Comparison of ENCODE assay signal across 1 cellular context in the genomic region with DNA sequence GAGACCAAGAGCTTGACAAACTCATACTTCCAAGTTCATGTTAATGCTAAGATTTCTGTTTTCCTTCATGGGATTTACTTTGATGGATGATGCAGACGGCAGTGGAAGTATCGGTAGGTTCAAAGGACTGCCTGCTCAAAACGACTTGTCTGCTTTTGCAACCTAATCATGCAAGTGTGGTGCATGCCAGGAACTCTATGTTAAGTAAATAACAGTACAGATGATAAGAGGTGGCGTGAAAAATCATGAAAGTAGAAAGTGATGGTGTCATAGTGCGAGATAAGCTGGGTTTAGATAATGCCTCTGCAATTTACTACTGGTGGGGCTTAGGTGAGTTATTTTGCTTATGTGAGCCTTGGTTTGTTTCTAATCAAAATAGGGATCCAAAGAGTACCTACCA.
TF ChIP-seq lines count a peak whose summit lies in the region.

No MANE protein-coding gene starts in this region.

TF ChIP-seq in HepG2, 621 proteins besides CTCF, POLR2A, EP300 and RAD21 (continued from another document and continues in another):
- TF ChIP-seq POGZ (CRISPR knock-in tag; IDR thresholded peaks at IDR 0.05) (no peak), EHMT2 (IDR thresholded peaks at IDR 0.05; ENCODE audit: borderline replicate concordance, low read depth, low read length) (no peak), NFYB (CRISPR knock-in tag; IDR thresholded peaks at IDR 0.05) (no peak), ISL2 (CRISPR knock-in tag; IDR thresholded peaks at IDR 0.05) (peak; percentile 94), SMARCC2 (IDR thresholded peaks at IDR 0.05) (no peak), ZSCAN22 (CRISPR knock-in tag; IDR thresholded peaks at IDR 0.05) (no peak), RFXANK (CRISPR knock-in tag; IDR thresholded peaks at IDR 0.05) (no peak), GTF2F1 (IDR thresholded peaks at IDR 0.05; ENCODE audit: low read length) (no peak), ZNF563 (CRISPR knock-in tag; IDR thresholded peaks at IDR 0.05) (no peak), ZNF83 (CRISPR knock-in tag; IDR thresholded peaks at IDR 0.05; ENCODE audit: borderline replicate concordance) (no peak), ZNF570 (CRISPR knock-in tag; IDR thresholded peaks at IDR 0.05; ENCODE audit: borderline replicate concordance) (no peak), ZNF883 (CRISPR knock-in tag; IDR thresholded peaks at IDR 0.05; ENCODE audit: not compliant biosample characterization) (no peak), ZNF558 (CRISPR knock-in tag; IDR thresholded peaks at IDR 0.05; ENCODE audit: borderline replicate concordance) (no peak), FOXK2 (IDR thresholded peaks at IDR 0.05) (no peak), MTF1 (CRISPR knock-in tag; IDR thresholded peaks at IDR 0.05) (no peak), FOXA3 (CRISPR knock-in tag; IDR thresholded peaks at IDR 0.05) (peak; percentile 98), TSC22D2 (CRISPR knock-in tag; IDR thresholded peaks at IDR 0.05; ENCODE audit: borderline replicate concordance) (no peak), ZNF230 (CRISPR knock-in tag; IDR thresholded peaks at IDR 0.05) (no peak), NONO (IDR thresholded peaks at IDR 0.05) (no peak), NONO (CRISPR knock-in tag; conservative IDR thresholded peaks at IDR 0.05) (no peak), HOXA9 (CRISPR knock-in tag; IDR thresholded peaks at IDR 0.05; ENCODE audit: borderline replicate concordance) (no peak), ELF4 (CRISPR knock-in tag; IDR thresholded peaks at IDR 0.05; ENCODE audit: borderline replicate concordance) (no peak), ZNF20 (CRISPR knock-in tag; IDR thresholded peaks at IDR 0.05) (no peak), ZFP90 (CRISPR knock-in tag; IDR thresholded peaks at IDR 0.05; ENCODE audit: borderline replicate concordance) (no peak), HNRNPK (IDR thresholded peaks at IDR 0.05; ENCODE audit: low read depth, low read length, poor library complexity, severe bottlenecking) (no peak), ZNF709 (CRISPR knock-in tag; IDR thresholded peaks at IDR 0.05) (no peak), ZZZ3 (CRISPR knock-in tag; IDR thresholded peaks at IDR 0.05; ENCODE audit: borderline replicate concordance) (no peak), NKX3-1 (CRISPR knock-in tag; IDR thresholded peaks at IDR 0.05) (no peak), SNAPC2 (CRISPR knock-in tag; IDR thresholded peaks at IDR 0.05) (no peak), ZNF577 (CRISPR knock-in tag; IDR thresholded peaks at IDR 0.05; ENCODE audit: borderline replicate concordance, low read depth) (no peak), WIZ (CRISPR knock-in tag; IDR thresholded peaks at IDR 0.05) (no peak), KLF12 (CRISPR knock-in tag; IDR thresholded peaks at IDR 0.05; ENCODE audit: borderline replicate concordance) (no peak), ZNF547 (CRISPR knock-in tag; IDR thresholded peaks at IDR 0.05) (no peak), ZNF251 (CRISPR knock-in tag; IDR thresholded peaks at IDR 0.05) (no peak), PHF8 (CRISPR knock-in tag; IDR thresholded peaks at IDR 0.05) (no peak), HMGA1 (CRISPR knock-in tag; conservative IDR thresholded peaks at IDR 0.05) (no peak), ZNF777 (CRISPR knock-in tag; IDR thresholded peaks at IDR 0.05) (no peak)
- TF ChIP-seq, protein P1, sequence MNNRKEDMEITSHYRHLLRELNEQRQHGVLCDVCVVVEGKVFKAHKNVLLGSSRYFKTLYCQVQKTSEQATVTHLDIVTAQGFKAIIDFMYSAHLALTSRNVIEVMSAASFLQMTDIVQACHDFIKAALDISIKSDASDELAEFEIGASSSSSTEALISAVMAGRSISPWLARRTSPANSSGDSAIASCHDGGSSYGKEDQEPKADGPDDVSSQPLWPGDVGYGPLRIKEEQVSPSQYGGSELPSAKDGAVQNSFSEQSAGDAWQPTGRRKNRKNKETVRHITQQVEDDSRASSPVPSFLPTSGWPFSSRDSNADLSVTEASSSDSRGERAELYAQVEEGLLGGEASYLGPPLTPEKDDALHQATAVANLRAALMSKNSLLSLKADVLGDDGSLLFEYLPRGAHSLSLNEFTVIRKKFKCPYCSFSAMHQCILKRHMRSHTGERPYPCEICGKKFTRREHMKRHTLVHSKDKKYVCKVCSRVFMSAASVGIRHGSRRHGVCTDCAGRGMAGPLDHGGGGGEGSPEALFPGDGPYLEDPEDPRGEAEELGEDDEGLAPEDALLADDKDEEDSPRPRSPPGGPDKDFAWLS (CRISPR knock-in tag; IDR thresholded peaks at IDR 0.05; ENCODE audit: borderline replicate concordance): no peak
- TF ChIP-seq, protein P2, sequence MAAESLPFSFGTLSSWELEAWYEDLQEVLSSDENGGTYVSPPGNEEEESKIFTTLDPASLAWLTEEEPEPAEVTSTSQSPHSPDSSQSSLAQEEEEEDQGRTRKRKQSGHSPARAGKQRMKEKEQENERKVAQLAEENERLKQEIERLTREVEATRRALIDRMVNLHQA (CRISPR knock-in tag; IDR thresholded peaks at IDR 0.05): no peak
- TF ChIP-seq, protein P3, sequence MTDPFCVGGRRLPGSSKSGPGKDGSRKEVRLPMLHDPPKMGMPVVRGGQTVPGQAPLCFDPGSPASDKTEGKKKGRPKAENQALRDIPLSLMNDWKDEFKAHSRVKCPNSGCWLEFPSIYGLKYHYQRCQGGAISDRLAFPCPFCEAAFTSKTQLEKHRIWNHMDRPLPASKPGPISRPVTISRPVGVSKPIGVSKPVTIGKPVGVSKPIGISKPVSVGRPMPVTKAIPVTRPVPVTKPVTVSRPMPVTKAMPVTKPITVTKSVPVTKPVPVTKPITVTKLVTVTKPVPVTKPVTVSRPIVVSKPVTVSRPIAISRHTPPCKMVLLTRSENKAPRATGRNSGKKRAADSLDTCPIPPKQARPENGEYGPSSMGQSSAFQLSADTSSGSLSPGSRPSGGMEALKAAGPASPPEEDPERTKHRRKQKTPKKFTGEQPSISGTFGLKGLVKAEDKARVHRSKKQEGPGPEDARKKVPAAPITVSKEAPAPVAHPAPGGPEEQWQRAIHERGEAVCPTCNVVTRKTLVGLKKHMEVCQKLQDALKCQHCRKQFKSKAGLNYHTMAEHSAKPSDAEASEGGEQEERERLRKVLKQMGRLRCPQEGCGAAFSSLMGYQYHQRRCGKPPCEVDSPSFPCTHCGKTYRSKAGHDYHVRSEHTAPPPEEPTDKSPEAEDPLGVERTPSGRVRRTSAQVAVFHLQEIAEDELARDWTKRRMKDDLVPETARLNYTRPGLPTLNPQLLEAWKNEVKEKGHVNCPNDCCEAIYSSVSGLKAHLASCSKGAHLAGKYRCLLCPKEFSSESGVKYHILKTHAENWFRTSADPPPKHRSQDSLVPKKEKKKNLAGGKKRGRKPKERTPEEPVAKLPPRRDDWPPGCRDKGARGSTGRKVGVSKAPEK (CRISPR knock-in tag; IDR thresholded peaks at IDR 0.05; ENCODE audit: borderline replicate concordance): no peak
- TF ChIP-seq, protein P4, sequence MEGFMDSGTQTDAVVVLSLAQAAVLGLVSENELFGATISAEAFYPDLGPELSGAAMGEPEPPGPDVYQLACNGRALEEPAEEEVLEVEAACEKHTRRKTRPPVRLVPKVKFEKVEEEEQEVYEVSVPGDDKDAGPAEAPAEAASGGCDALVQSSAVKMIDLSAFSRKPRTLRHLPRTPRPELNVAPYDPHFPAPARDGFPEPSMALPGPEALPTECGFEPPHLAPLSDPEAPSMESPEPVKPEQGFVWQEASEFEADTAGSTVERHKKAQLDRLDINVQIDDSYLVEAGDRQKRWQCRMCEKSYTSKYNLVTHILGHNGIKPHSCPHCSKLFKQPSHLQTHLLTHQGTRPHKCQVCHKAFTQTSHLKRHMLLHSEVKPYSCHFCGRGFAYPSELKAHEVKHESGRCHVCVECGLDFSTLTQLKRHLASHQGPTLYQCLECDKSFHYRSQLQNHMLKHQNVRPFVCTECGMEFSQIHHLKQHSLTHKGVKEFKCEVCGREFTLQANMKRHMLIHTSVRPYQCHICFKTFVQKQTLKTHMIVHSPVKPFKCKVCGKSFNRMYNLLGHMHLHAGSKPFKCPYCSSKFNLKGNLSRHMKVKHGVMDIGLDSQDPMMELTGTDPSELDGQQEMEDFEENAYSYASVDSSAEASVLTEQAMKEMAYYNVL (CRISPR knock-in tag; IDR thresholded peaks at IDR 0.05; ENCODE audit: borderline replicate concordance): no peak
- TF ChIP-seq, protein P5, sequence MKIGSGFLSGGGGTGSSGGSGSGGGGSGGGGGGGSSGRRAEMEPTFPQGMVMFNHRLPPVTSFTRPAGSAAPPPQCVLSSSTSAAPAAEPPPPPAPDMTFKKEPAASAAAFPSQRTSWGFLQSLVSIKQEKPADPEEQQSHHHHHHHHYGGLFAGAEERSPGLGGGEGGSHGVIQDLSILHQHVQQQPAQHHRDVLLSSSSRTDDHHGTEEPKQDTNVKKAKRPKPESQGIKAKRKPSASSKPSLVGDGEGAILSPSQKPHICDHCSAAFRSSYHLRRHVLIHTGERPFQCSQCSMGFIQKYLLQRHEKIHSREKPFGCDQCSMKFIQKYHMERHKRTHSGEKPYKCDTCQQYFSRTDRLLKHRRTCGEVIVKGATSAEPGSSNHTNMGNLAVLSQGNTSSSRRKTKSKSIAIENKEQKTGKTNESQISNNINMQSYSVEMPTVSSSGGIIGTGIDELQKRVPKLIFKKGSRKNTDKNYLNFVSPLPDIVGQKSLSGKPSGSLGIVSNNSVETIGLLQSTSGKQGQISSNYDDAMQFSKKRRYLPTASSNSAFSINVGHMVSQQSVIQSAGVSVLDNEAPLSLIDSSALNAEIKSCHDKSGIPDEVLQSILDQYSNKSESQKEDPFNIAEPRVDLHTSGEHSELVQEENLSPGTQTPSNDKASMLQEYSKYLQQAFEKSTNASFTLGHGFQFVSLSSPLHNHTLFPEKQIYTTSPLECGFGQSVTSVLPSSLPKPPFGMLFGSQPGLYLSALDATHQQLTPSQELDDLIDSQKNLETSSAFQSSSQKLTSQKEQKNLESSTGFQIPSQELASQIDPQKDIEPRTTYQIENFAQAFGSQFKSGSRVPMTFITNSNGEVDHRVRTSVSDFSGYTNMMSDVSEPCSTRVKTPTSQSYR (CRISPR knock-in tag; IDR thresholded peaks at IDR 0.05; ENCODE audit: borderline replicate concordance): peak; percentile 63; the same call in 1 of the 2 replicates
- TF ChIP-seq, protein P6, sequence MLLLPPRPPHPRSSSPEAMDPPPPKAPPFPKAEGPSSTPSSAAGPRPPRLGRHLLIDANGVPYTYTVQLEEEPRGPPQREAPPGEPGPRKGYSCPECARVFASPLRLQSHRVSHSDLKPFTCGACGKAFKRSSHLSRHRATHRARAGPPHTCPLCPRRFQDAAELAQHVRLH (CRISPR knock-in tag; IDR thresholded peaks at IDR 0.05; ENCODE audit: borderline replicate concordance, low read depth): no peak
- TF ChIP-seq, protein P7, sequence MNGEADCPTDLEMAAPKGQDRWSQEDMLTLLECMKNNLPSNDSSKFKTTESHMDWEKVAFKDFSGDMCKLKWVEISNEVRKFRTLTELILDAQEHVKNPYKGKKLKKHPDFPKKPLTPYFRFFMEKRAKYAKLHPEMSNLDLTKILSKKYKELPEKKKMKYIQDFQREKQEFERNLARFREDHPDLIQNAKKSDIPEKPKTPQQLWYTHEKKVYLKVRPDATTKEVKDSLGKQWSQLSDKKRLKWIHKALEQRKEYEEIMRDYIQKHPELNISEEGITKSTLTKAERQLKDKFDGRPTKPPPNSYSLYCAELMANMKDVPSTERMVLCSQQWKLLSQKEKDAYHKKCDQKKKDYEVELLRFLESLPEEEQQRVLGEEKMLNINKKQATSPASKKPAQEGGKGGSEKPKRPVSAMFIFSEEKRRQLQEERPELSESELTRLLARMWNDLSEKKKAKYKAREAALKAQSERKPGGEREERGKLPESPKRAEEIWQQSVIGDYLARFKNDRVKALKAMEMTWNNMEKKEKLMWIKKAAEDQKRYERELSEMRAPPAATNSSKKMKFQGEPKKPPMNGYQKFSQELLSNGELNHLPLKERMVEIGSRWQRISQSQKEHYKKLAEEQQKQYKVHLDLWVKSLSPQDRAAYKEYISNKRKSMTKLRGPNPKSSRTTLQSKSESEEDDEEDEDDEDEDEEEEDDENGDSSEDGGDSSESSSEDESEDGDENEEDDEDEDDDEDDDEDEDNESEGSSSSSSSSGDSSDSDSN (CRISPR knock-in tag; IDR thresholded peaks at IDR 0.05): no peak
- TF ChIP-seq, protein P8, sequence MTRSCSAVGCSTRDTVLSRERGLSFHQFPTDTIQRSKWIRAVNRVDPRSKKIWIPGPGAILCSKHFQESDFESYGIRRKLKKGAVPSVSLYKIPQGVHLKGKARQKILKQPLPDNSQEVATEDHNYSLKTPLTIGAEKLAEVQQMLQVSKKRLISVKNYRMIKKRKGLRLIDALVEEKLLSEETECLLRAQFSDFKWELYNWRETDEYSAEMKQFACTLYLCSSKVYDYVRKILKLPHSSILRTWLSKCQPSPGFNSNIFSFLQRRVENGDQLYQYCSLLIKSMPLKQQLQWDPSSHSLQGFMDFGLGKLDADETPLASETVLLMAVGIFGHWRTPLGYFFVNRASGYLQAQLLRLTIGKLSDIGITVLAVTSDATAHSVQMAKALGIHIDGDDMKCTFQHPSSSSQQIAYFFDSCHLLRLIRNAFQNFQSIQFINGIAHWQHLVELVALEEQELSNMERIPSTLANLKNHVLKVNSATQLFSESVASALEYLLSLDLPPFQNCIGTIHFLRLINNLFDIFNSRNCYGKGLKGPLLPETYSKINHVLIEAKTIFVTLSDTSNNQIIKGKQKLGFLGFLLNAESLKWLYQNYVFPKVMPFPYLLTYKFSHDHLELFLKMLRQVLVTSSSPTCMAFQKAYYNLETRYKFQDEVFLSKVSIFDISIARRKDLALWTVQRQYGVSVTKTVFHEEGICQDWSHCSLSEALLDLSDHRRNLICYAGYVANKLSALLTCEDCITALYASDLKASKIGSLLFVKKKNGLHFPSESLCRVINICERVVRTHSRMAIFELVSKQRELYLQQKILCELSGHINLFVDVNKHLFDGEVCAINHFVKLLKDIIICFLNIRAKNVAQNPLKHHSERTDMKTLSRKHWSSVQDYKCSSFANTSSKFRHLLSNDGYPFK (CRISPR knock-in tag; IDR thresholded peaks at IDR 0.05; ENCODE audit: borderline replicate concordance): no peak
